ENCODE assay signal across 31 cellular contexts in genomic region chr3:49182682-49183081, GRCh38. TPM values are rescaled to one million over a fixed set of nuclear protein-coding genes. Genes with fewer than 3 reads are reported as not detected.
"Had no signal": no experiment of that assay in that cellular context is flagged by ENCODE, and none has a peak within 500 bp of the region (broad histone marks: within the 10 kb centered on the region; RNA-seq: fewer than 3 reads in every experiment).

No MANE protein-coding gene starts in this region.

- H3K27me3 ChIP-seq: ovary, right lobe of liver, sigmoid colon, suprapubic skin, thyroid gland, tibial nerve, upper lobe of left lung, vagina had no signal

- H3K4me3 Mint-ChIP-seq: nephron progenitor cell; neural crest cell; stimulated activated memory B cell treated with anti-CD40 and anti-IgM and Interleukin-4, amounts not matched to agents 10 μg/mL and 1 μg/mL and 100 μg/mL, for 72 hours had no signal

- H3K9me3 ChIP-seq: ovary, psoas muscle, right lobe of liver, sigmoid colon, suprapubic skin, thoracic aorta, thyroid gland, tibial nerve, upper lobe of left lung, vagina had no signal

- H3K4me1 ChIP-seq: parathyroid adenoma, psoas muscle, right lobe of liver, sigmoid colon, suprapubic skin, tibial nerve, upper lobe of left lung, vagina had no signal

- H3K27ac ChIP-seq: ovary, parathyroid adenoma, psoas muscle, right lobe of liver, sigmoid colon, suprapubic skin, thoracic aorta, tibial nerve, upper lobe of left lung, vagina had no signal

- H2AFZ ChIP-seq: parathyroid adenoma had no signal

- H3K27ac Mint-ChIP-seq: naive B cell; naive thymus-derived CD8-positive, alpha-beta T cell; nephron progenitor cell; progenitor cell of endocrine pancreas; stimulated activated memory B cell treated with anti-CD40 and anti-IgM and Interleukin-4, amounts not matched to agents 10 μg/mL and 1 μg/mL and 100 μg/mL, for 72 hours; stimulated activated naive CD8-positive, alpha-beta T cell treated with anti-CD3 and anti-CD28 coated beads, Interleukin-15, amount 100 ng/mL, for 72 hours had no signal

- ATAC-seq: naive thymus-derived CD8-positive, alpha-beta T cell; psoas muscle; right cardiac atrium; right lobe of liver; stimulated activated memory B cell treated with anti-CD40 and anti-IgM and Interleukin-4, amounts not matched to agents 10 μg/mL and 1 μg/mL and 100 μg/mL, for 72 hours; stimulated activated naive CD8-positive, alpha-beta T cell treated with anti-CD3 and anti-CD28 coated beads, Interleukin-15, amount 100 ng/mL, for 72 hours; stimulated activated naive CD8-positive, alpha-beta T cell treated with anti-CD3 and anti-CD28 coated beads, Interleukin-15, Interleukin-2, amounts not matched to agents 100 U/mL and 50 U/mL, for 24 hours had no signal

- H3K4me1 Mint-ChIP-seq: naive B cell; neural crest cell; stimulated activated memory B cell treated with anti-CD40 and anti-IgM and Interleukin-4, amounts not matched to agents 10 μg/mL and 1 μg/mL and 100 μg/mL, for 72 hours; stimulated activated naive CD8-positive, alpha-beta T cell treated with anti-CD3 and anti-CD28 coated beads, Interleukin-15, amount 100 ng/mL, for 72 hours had no signal

- H3K36me3 Mint-ChIP-seq: naive B cell; naive thymus-derived CD8-positive, alpha-beta T cell; stimulated activated memory B cell treated with anti-CD40 and anti-IgM and Interleukin-4, amounts not matched to agents 10 μg/mL and 1 μg/mL and 100 μg/mL, for 72 hours had no signal

- H3K27me3 Mint-ChIP-seq: progenitor cell of endocrine pancreas had no signal

- H3K9ac ChIP-seq: parathyroid adenoma had no signal

- H3K36me3 ChIP-seq: ovary, right lobe of liver, thoracic aorta, thyroid gland, tibial nerve, upper lobe of left lung, vagina had no signal

- H3K9me3 Mint-ChIP-seq: naive thymus-derived CD8-positive, alpha-beta T cell; neural crest cell; stimulated activated memory B cell treated with anti-CD40 and anti-IgM and Interleukin-4, amounts not matched to agents 10 μg/mL and 1 μg/mL and 100 μg/mL, for 72 hours; stimulated activated naive CD8-positive, alpha-beta T cell treated with anti-CD3 and anti-CD28 coated beads, Interleukin-15, amount 100 ng/mL, for 72 hours had no signal

- DNase-seq: naive B cell; naive thymus-derived CD8-positive, alpha-beta T cell; nephron progenitor cell; occipital lobe; ovary; posterior cingulate gyrus; psoas muscle; right cardiac atrium; sigmoid colon; small intestine; stimulated activated CD4-positive, alpha-beta T cell treated with anti-CD3 and anti-CD28 coated beads, Interleukin-12 subunit alpha, Interleukin-12 subunit beta, amount 100 ng/mL, for 4 hours; stimulated activated CD4-positive, alpha-beta T cell treated with anti-CD3 and anti-CD28 coated beads, Interleukin-1b, Interleukin-23, amount 100 ng/mL, for 48 hours; stimulated activated CD4-positive, alpha-beta T cell treated with anti-CD3 and anti-CD28 coated beads, Interleukin-4, amount 100 ng/mL, for 1 hour; stimulated activated CD4-positive, alpha-beta T cell treated with anti-CD3 and anti-CD28 coated beads, Interleukin-4, amount 100 ng/mL, for 4 hours; stimulated activated CD8-positive, alpha-beta memory T cell treated with anti-CD3 and anti-CD28 coated beads, Interleukin-4, amount 100 ng/mL, for 48 hours; stimulated activated naive CD4-positive, alpha-beta T cell; stimulated activated naive CD8-positive, alpha-beta T cell treated with anti-CD3 and anti-CD28 coated beads, Interleukin-15, amount 100 ng/mL, for 72 hours; stimulated activated naive CD8-positive, alpha-beta T cell treated with anti-CD3 and anti-CD28 coated beads, Interleukin-15, Interleukin-2, amounts not matched to agents 100 U/mL and 50 U/mL, for 24 hours; substantia nigra; trophoblast cell had no signal

- H3K4me3 ChIP-seq: ovary, psoas muscle, right lobe of liver, sigmoid colon, suprapubic skin, thoracic aorta, thyroid gland, tibial nerve, upper lobe of left lung, vagina had no signal

RNA-seq across cellular contexts. Expression of gene LAMB2, which starts 49.8 kb away (rescaled TPM):
- polyA plus RNA-seq: naive thymus-derived CD8-positive, alpha-beta T cell had no signal
